Comparison of ENCODE assay signal across 21 cellular contexts in the genomic region with DNA sequence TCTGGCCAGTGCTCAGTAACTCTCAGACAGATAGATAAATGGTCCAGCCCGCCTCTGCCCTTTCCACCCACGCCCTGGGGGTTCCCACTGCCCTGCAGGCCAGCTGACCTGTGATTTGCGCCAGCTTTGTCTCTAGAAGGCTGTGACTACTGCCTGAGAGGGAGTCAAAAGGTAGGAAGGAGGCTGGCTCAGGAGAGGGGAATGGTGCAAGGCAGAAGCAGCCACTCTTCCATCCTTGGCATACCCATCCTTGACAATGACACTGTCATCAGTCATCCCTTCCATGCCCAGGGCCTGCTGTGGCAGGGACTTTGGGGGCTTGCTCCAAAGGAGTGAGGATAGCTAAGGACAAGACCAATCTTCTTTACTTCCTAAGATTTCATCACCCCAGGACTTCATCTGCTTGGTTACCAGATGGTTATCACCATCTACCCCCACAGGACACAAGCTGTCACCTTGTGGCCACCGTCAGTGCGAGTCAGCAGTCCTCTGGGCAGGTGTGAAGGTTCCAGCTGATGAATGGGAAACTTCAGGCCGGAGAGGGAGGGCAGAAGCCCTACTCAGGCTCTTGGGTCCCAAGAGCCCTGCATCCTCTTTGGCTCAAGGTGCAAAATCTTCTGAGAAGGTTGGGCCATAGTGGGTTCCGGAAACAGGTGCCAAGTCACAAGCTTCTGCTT.
"Had no signal": no experiment of that assay in that cellular context is flagged by ENCODE, and none has a peak within 500 bp of the region (broad histone marks: within the 10 kb centered on the region; RNA-seq: fewer than 3 reads in every experiment).

No MANE protein-coding gene starts in this region.

- H3K27ac ChIP-seq: dorsolateral prefrontal cortex, gastrocnemius medialis, lower lobe of right lung, parathyroid adenoma, testis, tibial artery had no signal

- H3K4me3 ChIP-seq: dorsolateral prefrontal cortex, gastrocnemius medialis, lower lobe of right lung, mucosa of descending colon, testis, tibial artery had no signal

- H3K36me3 ChIP-seq: gastrocnemius medialis, lower lobe of right lung, tibial artery had no signal

- H3K79me2 ChIP-seq: parathyroid adenoma had no signal

- FAIRE-seq: colon, keratinocyte had no signal

- H3K9ac ChIP-seq: parathyroid adenoma had no signal

- ATAC-seq: gastrocnemius medialis; left ventricle myocardium superior; lower lobe of right lung; mucosa of descending colon; natural killer cell treated with Interleukin-12 subunit alpha and Interleukin-12 subunit beta and Interleukin-15 and Interleukin-18, amount 100 ng/mL, for 72 hours; sciatic nerve; stimulated activated memory B cell treated with anti-CD40 and anti-IgM and Interleukin-4, amounts not matched to agents 10 μg/mL and 1 μg/mL and 100 μg/mL, for 72 hours; stimulated activated naive CD8-positive, alpha-beta T cell treated with anti-CD3 and anti-CD28 coated beads, Interleukin-15, Interleukin-2, amounts not matched to agents 100 U/mL and 50 U/mL, for 24 hours had no signal

- H3K4me1 ChIP-seq: gastrocnemius medialis, lower lobe of right lung, tibial artery had no signal

- H3K27me3 ChIP-seq: dorsolateral prefrontal cortex, gastrocnemius medialis, testis, tibial artery had no signal

- DNase-seq: dorsolateral prefrontal cortex; effector CD4-positive, alpha-beta T cell; foreskin fibroblast; gastrocnemius medialis; head of caudate nucleus; left ventricle myocardium superior; lower lobe of right lung; mucosa of descending colon; naive B cell; stimulated activated CD4-positive, alpha-beta T cell treated with anti-CD3 and anti-CD28 coated beads, Interleukin-2, amount 100 ng/mL, for 24 hours; stimulated activated CD4-positive, alpha-beta T cell treated with anti-CD3 and anti-CD28 coated beads, Interleukin-4, amount 100 ng/mL, for 24 hours; stimulated activated naive CD8-positive, alpha-beta T cell treated with anti-CD3 and anti-CD28 coated beads, Interleukin-15, Interleukin-2, amounts not matched to agents 100 U/mL and 50 U/mL, for 24 hours; substantia nigra; testis; tibial artery had no signal
